In genomic region chr4:89653012-89653411, GRCh38 we compare ENCODE assay signal across 20 cellular contexts.
"Had no signal": no experiment of that assay in that cellular context is flagged by ENCODE, and none has a peak within 500 bp of the region (broad histone marks: within the 10 kb centered on the region; RNA-seq: fewer than 3 reads in every experiment).

No MANE protein-coding gene starts in this region.

- H3K4me1 Mint-ChIP-seq: activated CD4-positive, alpha-beta T cell treated with anti-CD3 and anti-CD28 coated beads, Interleukin-2, amount 10 ng/mL, durations not matched to agents 24 days and 14 days; central memory CD8-positive, alpha-beta T cell had no signal

- H3K27ac ChIP-seq: coronary artery, lower lobe of right lung, sigmoid colon, spleen, suprapubic skin, upper lobe of left lung had no signal

- H3K4me3 Mint-ChIP-seq: activated CD4-positive, alpha-beta T cell treated with anti-CD3 and anti-CD28 coated beads, Interleukin-2, amount 10 ng/mL, durations not matched to agents 24 days and 14 days; activated CD8-positive, alpha-beta T cell treated with anti-CD3 and anti-CD28 coated beads, Interleukin-2, amount 10 ng/mL, durations not matched to agents 7 days and 5 days; activated naive CD8-positive, alpha-beta T cell; activated T-cell treated with anti-CD3 and anti-CD28 coated beads, Interleukin-2, amount 50 U/mL, for 72 hours; central memory CD8-positive, alpha-beta T cell; nephron progenitor cell; stimulated activated naive CD8-positive, alpha-beta T cell treated with anti-CD3 and anti-CD28 coated beads, Interleukin-15, Interleukin-2, amounts not matched to agents 100 ng/mL and 50 ng/mL, for 24 hours had no signal

- H3K36me3 ChIP-seq: lower lobe of right lung, sigmoid colon, spleen, suprapubic skin, upper lobe of left lung had no signal

- H3K4me1 ChIP-seq: lower lobe of right lung, sigmoid colon, spleen, suprapubic skin, upper lobe of left lung had no signal

- H3K27ac Mint-ChIP-seq: activated CD4-positive, alpha-beta T cell treated with anti-CD3 and anti-CD28 coated beads, Interleukin-2, amount 10 ng/mL, durations not matched to agents 24 days and 14 days; activated CD8-positive, alpha-beta T cell treated with anti-CD3 and anti-CD28 coated beads, Interleukin-2, amount 10 ng/mL, durations not matched to agents 7 days and 5 days; activated naive CD8-positive, alpha-beta T cell; activated T-cell treated with anti-CD3 and anti-CD28 coated beads, Interleukin-2, amount 50 U/mL, for 72 hours; nephron progenitor cell; stimulated activated naive CD8-positive, alpha-beta T cell treated with anti-CD3 and anti-CD28 coated beads, Interleukin-15, Interleukin-2, amounts not matched to agents 100 ng/mL and 50 ng/mL, for 24 hours had no signal

- H3K27me3 Mint-ChIP-seq: stimulated activated naive CD8-positive, alpha-beta T cell treated with anti-CD3 and anti-CD28 coated beads, Interleukin-15, Interleukin-2, amounts not matched to agents 100 ng/mL and 50 ng/mL, for 24 hours had no signal

- H3K9me3 Mint-ChIP-seq: activated CD4-positive, alpha-beta T cell treated with anti-CD3 and anti-CD28 coated beads, Interleukin-2, amount 10 ng/mL, durations not matched to agents 24 days and 14 days; activated T-cell treated with anti-CD3 and anti-CD28 coated beads, Interleukin-2, amount 50 U/mL, for 72 hours; central memory CD8-positive, alpha-beta T cell; stimulated activated naive CD8-positive, alpha-beta T cell treated with anti-CD3 and anti-CD28 coated beads, Interleukin-15, Interleukin-2, amounts not matched to agents 100 ng/mL and 50 ng/mL, for 24 hours had no signal

- DNase-seq: activated CD4-positive, alpha-beta T cell treated with anti-CD3 and anti-CD28 coated beads, Interleukin-2, amount 10 ng/mL, durations not matched to agents 24 days and 14 days; activated CD4-positive, CD25-positive, alpha-beta regulatory T cell; activated CD8-positive, alpha-beta memory T cell treated with anti-CD3 and anti-CD28 coated beads, Interleukin-2, amount 50 U/mL, for 4 hours; activated CD8-positive, alpha-beta T cell treated with anti-CD3 and anti-CD28 coated beads, Interleukin-2, amount 10 ng/mL, durations not matched to agents 7 days and 5 days; activated gamma-delta T cell; activated T-cell treated with anti-CD3 and anti-CD28 coated beads, Interleukin-2, amount 50 U/mL, for 72 hours; amniotic stem cell; effector CD8-positive, alpha-beta T cell; foreskin melanocyte; kidney glomerular epithelial cell; lower lobe of right lung; nephron progenitor cell; sigmoid colon; spleen; upper lobe of left lung had no signal

- H3K9me3 ChIP-seq: lower lobe of right lung, sigmoid colon, spleen, suprapubic skin, upper lobe of left lung had no signal

- H3K27me3 ChIP-seq: sigmoid colon, spleen, suprapubic skin, upper lobe of left lung had no signal

- H3K4me3 ChIP-seq: coronary artery, lower lobe of right lung, sigmoid colon, spleen, suprapubic skin, upper lobe of left lung had no signal

- H3K36me3 Mint-ChIP-seq: activated naive CD8-positive, alpha-beta T cell had no signal
